8 cellular contexts compared by ENCODE assay signal in genomic region chrX:71532078-71532752, GRCh38. TPM values are rescaled to one million over a fixed set of nuclear protein-coding genes. Genes with fewer than 3 reads are reported as not detected.
DNase-seq lines count a peak whose midpoint lies in the region; ATAC-seq and TF ChIP-seq lines count a peak whose summit lies in the region.

No MANE protein-coding gene starts in this region.

- H3K36me3 ChIP-seq in HUES64 (ENCODE audit: insufficient read depth, low read length) (peaks cover 6% of the 10 kb centered on the region; the same call in 1 of the 2 replicates), mammary epithelial cell (ENCODE audit: insufficient read depth, low read length) (no peaks in the 10 kb centered on the region)

- H3K9ac ChIP-seq in HUES64 (ENCODE audit: low read depth, low read length), result peak overlapping the region; percentile 64; the same call in 1 of the 2 replicates
- H3K9ac ChIP-seq in mammary epithelial cell (ENCODE audit: insufficient read depth, low read length), result peak overlapping the region; percentile 68

- no peak for TF ChIP-seq CTCF in AG04450 (IDR thresholded peaks at IDR 0.05; ENCODE audit: low read depth, low read length)
- no peak for TF ChIP-seq CTCF in mammary epithelial cell (conservative IDR thresholded peaks at IDR 0.05 in 1 of 2, IDR thresholded peaks at IDR 0.05 in 1 of 2; ENCODE audit: extremely low read depth in 1 of 2, insufficient read depth in 1 of 2, low read depth in 1 of 2, low read length in 2 of 2)

- DNase-seq in AG04450 (ENCODE audit: low read depth, low spot score) (no peak), T1000 (lab: John Stamatoyannopoulos, UW) (peak; percentile 30), mammary epithelial cell (peak; percentile 55), left colon (peak in 1 of 2 donors; percentile 22), NCI-H2196 (lab: John Stamatoyannopoulos, UW; ENCODE audit: unreplicated experiment) (no peak)
- peak; percentile 30 for DNase-seq in stimulated activated CD8-positive, alpha-beta memory T cell treated with anti-CD3 and anti-CD28 coated beads, Interleukin-12 subunit alpha, Interleukin-12 subunit beta, amount 100 ng/mL, for 1 hour (ENCODE audit: low read depth)

- H3K4me3 ChIP-seq in AG04450 (ENCODE audit: low read depth, low read length) (peak overlapping the region; percentile 91), HUES64 (ENCODE audit: low read length) (peak overlapping the region; percentile 71), mammary epithelial cell (replicated peaks in 1 of 3; ENCODE audit: insufficient read depth in 1 of 3, low read depth in 2 of 3, low read length in 3 of 3) (peak overlapping the region; percentile 40 to 67 (median 54))

- H4K20me1 ChIP-seq in mammary epithelial cell (ENCODE audit: insufficient read depth, low read length), result peaks cover 6% of the 10 kb centered on the region

- no peaks in the 10 kb centered on the region for H3K27me3 ChIP-seq in AG04450 (ENCODE audit: control insufficient read depth, insufficient read depth, low read length)
- no peaks in the 10 kb centered on the region for H3K27me3 ChIP-seq in HUES64 (ENCODE audit: insufficient read depth, low read length)
- H3K27me3 ChIP-seq in mammary epithelial cell (ENCODE audit: insufficient read depth, low read length), result no peaks in the 10 kb centered on the region

- peaks cover 43% of the 10 kb centered on the region for H3K79me2 ChIP-seq in mammary epithelial cell (ENCODE audit: insufficient read depth, low read length)

- intact Hi-C loops in mammary epithelial cell (cut with micrococcal nuclease) (loop anchor here (1.0 to 5.0 kb wide), 3 partner anchors 55 to 166 kb away; partner anchors contain the start of gene TAF1), left colon (cut with DNase I, micrococcal nuclease) (no loop called here)

- H3K27ac ChIP-seq in AG04450 (ENCODE audit: low read depth, low read length) (peak overlapping the region; percentile 65), HUES64 (ENCODE audit: low read depth, low read length) (no peak overlapping the region; the same call in 1 of the 2 replicates), mammary epithelial cell (ENCODE audit: insufficient read depth, low read depth, low read length) (peak overlapping the region; percentile 63)

- POLR2A ChIA-PET in AG04450 (lab: Yijun Ruan, JAX), result interaction anchor here (1.2 to 1.9 kb wide), 2 partner anchors 10 to 11 kb away, joined by 4 to 10 read pairs; no protein-coding TSS in a partner anchor

- H3K9me3 ChIP-seq in AG04450 (ENCODE audit: control insufficient read depth, insufficient read depth, low read length) (no peaks in the 10 kb centered on the region), HUES64 (ENCODE audit: insufficient read depth, low read depth, low read length) (no peaks in the 10 kb centered on the region), mammary epithelial cell (replicated peaks; ENCODE audit: insufficient read depth, low read length) (no peaks in the 10 kb centered on the region)

- dilution Hi-C loops in mammary epithelial cell (cut with HindIII; ENCODE audit: low sequenced_read_pairs), result no loop called here

- peak; percentile 3 for ATAC-seq in GM19351 (IDR thresholded peaks at IDR 0.05; ENCODE audit: unreplicated experiment)
- ATAC-seq in left colon, result peak; percentile 53

- WGBS in HUES64, result 10% methylated on average over 25 of the region's 25 CpGs
- WGBS in mammary epithelial cell (ENCODE audit: low coverage, missing lambda C conversion rate), result 34% methylated on average over 22 of the region's 25 CpGs

- CTCF ChIA-PET in AG04450 (lab: Charles Lee), result no interaction called here
- CTCF ChIA-PET in mammary epithelial cell (lab: Charles Lee; ENCODE audit: low non-redundant PET), result no interaction called here

- H3K4me2 ChIP-seq in mammary epithelial cell (ENCODE audit: insufficient read depth, low read depth, low read length), result peak overlapping the region; percentile 75

- TSS peak; percentile 77 for BruUV-seq in mammary epithelial cell (replicated peaks; lab: Mats Ljungman, UMichigan)

- peak overlapping the region; percentile 92 for H2AFZ ChIP-seq in mammary epithelial cell (ENCODE audit: low read depth, low read length)

- peaks cover 6% of the 10 kb centered on the region; the same call in 1 of the 2 replicates for H3K4me1 ChIP-seq in HUES64 (ENCODE audit: insufficient read depth, low read length)
- H3K4me1 ChIP-seq in mammary epithelial cell (ENCODE audit: insufficient read depth, low read length), result peaks cover 5% of the 10 kb centered on the region

- in situ Hi-C loops in mammary epithelial cell (cut with MboI; ENCODE audit: low sequenced_read_pairs in 2 of 2), result no loop called here

RNA-seq across cellular contexts. Expression of gene OGT, which starts 0.7 kb away (rescaled TPM):
- 218 and 252 TPM in 2 replicates for polyA plus RNA-seq in AG04450 (2011; rRNA removed)
- polyA minus RNA-seq in AG04450 (2011; rRNA and poly(A)+ RNA removed), result 204 and 254 TPM in 2 replicates
- 47.5 TPM for polyA plus RNA-seq in HUES64 (2013, experiment 1 of 2)
- 50.8 TPM for polyA plus RNA-seq in HUES64 (2013, experiment 2 of 2)
- total RNA-seq in mammary epithelial cell, result 100 to 1,000 TPM; 180 to 217 TPM
- polyA plus RNA-seq in mammary epithelial cell, result 59.1 TPM
- polyA minus RNA-seq in mammary epithelial cell, result 117 TPM
- 100 to 1,000 TPM; 100 to 101 TPM for total RNA-seq in left colon

RNA-seq across cellular contexts. Expression of gene GCNA, which starts 46.0 kb away (rescaled TPM):
- polyA plus RNA-seq in AG04450 (2011; rRNA removed) (1.2 and 1.5 TPM in 2 replicates), mammary epithelial cell (0.61 TPM)
- polyA minus RNA-seq in AG04450 (2011; rRNA and poly(A)+ RNA removed), result 1.2 and 1.7 TPM in 2 replicates
- 1.4 TPM for polyA plus RNA-seq in HUES64 (2013, experiment 1 of 2)
- 0.57 TPM for polyA plus RNA-seq in HUES64 (2013, experiment 2 of 2)
- total RNA-seq in mammary epithelial cell (1 to 10 TPM; 2.3 TPM), left colon (1 to 10 TPM; 1.1 to 1.2 TPM)
- not detected for polyA minus RNA-seq in mammary epithelial cell

Comparison
In these comparisons a context has a peak if more than half of its experiments do, and no peak if none do; other contexts are left out.
1. DNase-seq: peak in T1000 (single experiment), mammary epithelial cell (single experiment) and stimulated activated CD8-positive, alpha-beta memory T cell treated with anti-CD3 and anti-CD28 coated beads, Interleukin-12 subunit alpha, Interleukin-12 subunit beta, amount 100 ng/mL, for 1 hour (single experiment); none in AG04450 (single experiment) and NCI-H2196 (single experiment).
2. Peak in every context shown above with its lines, with median percentiles within 50 percentile points of each other: H3K4me3 ChIP-seq.